In genomic region chr4:137768196-137768595, GRCh38 we compare ENCODE assay signal across 16 cellular contexts.
A peak's percentile ranks its signal among the peaks of the same experiment; 100 is the strongest.
DNase-seq lines count a peak whose midpoint lies in the region; ATAC-seq and TF ChIP-seq lines count a peak whose summit lies in the region.
"Had no signal": no experiment of that assay in that cellular context is flagged by ENCODE, and none has a peak within 500 bp of the region (broad histone marks: within the 10 kb centered on the region; RNA-seq: fewer than 3 reads in every experiment).

No MANE protein-coding gene starts in this region.

- peaks cover 6% of the 10 kb centered on the region for H3K4me1 ChIP-seq in adipocyte (ENCODE audit: control insufficient read depth, insufficient read depth, low read length)
- H3K4me1 ChIP-seq in body of pancreas = no peaks in the 10 kb centered on the region
- H3K4me1 ChIP-seq: Peyer's patch had no signal

- H3K4me3 ChIP-seq in adipocyte (ENCODE audit: low read length) (no peak overlapping the region), body of pancreas (no peak overlapping the region)
- H3K4me3 ChIP-seq: GM23338, Peyer's patch had no signal

- 32 to 33% methylated on average over 1 of the region's 1 CpG for WGBS in body of pancreas, 2 donors

- peak; percentile 13 for DNase-seq in SIG-M5 treated with dmso at 0.1 percent for 504 hours (lab: John Stamatoyannopoulos, UW; ENCODE audit: unreplicated experiment)
- DNase-seq in SIG-M5 (lab: John Stamatoyannopoulos, UW) = no peak
- DNase-seq in adipocyte (ENCODE audit: low read depth) = peak; percentile 54
- peak; percentile 47 for DNase-seq in fibroblast of peridontal ligament (ENCODE audit: extremely low read depth)
- no peak for DNase-seq in stimulated activated naive CD4-positive, alpha-beta T cell (lab: John Stamatoyannopoulos, UW)
- DNase-seq in body of pancreas = no peak
- no peak for DNase-seq in NCI-H2081 treated with DMSO at 0.1 percent for 48 hours (lab: John Stamatoyannopoulos, UW)
- no peak for DNase-seq in activated CD4-positive, CD25-positive, alpha-beta regulatory T cell treated with anti-CD3 and anti-CD28 coated beads, Interleukin-2, amount 50 U/mL, for 72 hours
- DNase-seq: GDM1, NCI-H1105, NCI-H1694 treated with DMSO at 0.1 percent for 48 hours, NCI-H446, NCI-H748 treated with DMSO at 0.1 percent for 48 hours, Peyer's patch, Right ventricle myocardium superior had no signal

- H3K9ac ChIP-seq in adipocyte (ENCODE audit: low read length) = no peak overlapping the region

- H3K9me3 ChIP-seq in adipocyte (ENCODE audit: control insufficient read depth, low read length) = no peaks in the 10 kb centered on the region
- no peaks in the 10 kb centered on the region for H3K9me3 ChIP-seq in body of pancreas
- H3K9me3 ChIP-seq: Peyer's patch had no signal

- H3K27me3 ChIP-seq in adipocyte (replicated peaks; ENCODE audit: control insufficient read depth, insufficient read depth, low read length) (no peaks in the 10 kb centered on the region), body of pancreas (no peaks in the 10 kb centered on the region)
- H3K27me3 ChIP-seq: Peyer's patch had no signal

- intact Hi-C loops in body of pancreas (cut with DNase I) = no loop called here

- no peak for TF ChIP-seq CTCF in body of pancreas (IDR thresholded peaks at IDR 0.05)

- ATAC-seq in body of pancreas = no peak
- ATAC-seq: GM23338 had no signal

- H3K27ac ChIP-seq in body of pancreas = no peak overlapping the region
- H3K27ac ChIP-seq: Peyer's patch had no signal

- TF ChIP-seq POLR2A in body of pancreas (IDR thresholded peaks at IDR 0.05) = no peak

- H3K36me3 ChIP-seq in adipocyte (ENCODE audit: control insufficient read depth, insufficient read depth, low read length, severe bottlenecking) (no peaks in the 10 kb centered on the region), body of pancreas (replicated peaks in 1 of 2; ENCODE audit: insufficient read depth in 1 of 2, low read depth in 2 of 2) (no peaks in the 10 kb centered on the region)
- H3K36me3 ChIP-seq: Peyer's patch had no signal

Comparison
In these comparisons a context has a peak if more than half of its experiments do, and no peak if none do; other contexts are left out.
1. DNase-seq: peak in SIG-M5 treated with dmso at 0.1 percent for 504 hours (single experiment), adipocyte (single experiment) and fibroblast of peridontal ligament (single experiment); none in SIG-M5 (single experiment), stimulated activated naive CD4-positive, alpha-beta T cell (0 of 6), body of pancreas (0 of 4), NCI-H2081 treated with DMSO at 0.1 percent for 48 hours (single experiment) and activated CD4-positive, CD25-positive, alpha-beta regulatory T cell treated with anti-CD3 and anti-CD28 coated beads, Interleukin-2, amount 50 U/mL, for 72 hours (single experiment).